ENCODE assay signal across 2 cellular contexts in the genomic region with DNA sequence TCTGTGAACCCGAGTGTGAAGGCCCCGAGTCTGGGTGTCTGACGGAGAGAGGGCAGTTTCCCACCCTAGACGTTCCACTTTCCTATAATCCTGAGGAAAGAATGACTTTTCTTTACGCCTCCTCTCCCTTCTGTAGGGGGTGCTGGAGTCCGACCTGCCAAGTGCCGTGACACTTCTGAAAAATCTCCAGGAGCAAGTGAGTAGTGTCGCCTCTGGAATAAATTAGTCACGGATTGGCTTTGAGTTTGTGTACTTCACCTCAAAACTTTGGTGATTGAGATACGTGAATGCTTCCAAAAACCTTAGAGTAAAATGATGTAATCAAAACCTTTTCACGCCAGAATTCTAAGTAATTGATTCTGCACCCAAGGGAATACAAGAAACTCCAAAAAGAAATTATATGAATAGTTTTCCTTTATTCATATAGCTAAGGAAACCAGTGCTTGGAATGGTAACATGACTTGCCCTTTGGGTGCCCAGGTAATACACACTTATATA.
TF ChIP-seq lines count a peak whose summit lies in the region.

No MANE protein-coding gene starts in this region.

TF ChIP-seq in GM23338, 12 proteins besides CTCF, POLR2A, EP300 and RAD21 (continued from another document):
- no peak for TF ChIP-seq NANOG (IDR thresholded peaks at IDR 0.05; ENCODE audit: borderline replicate concordance)
- no peak for TF ChIP-seq JUNB (IDR thresholded peaks at IDR 0.05; ENCODE audit: unreplicated experiment)
- TF ChIP-seq ZNF114 (CRISPR knock-in tag; IDR thresholded peaks at IDR 0.05): no peak

TF ChIP-seq in HepG2, 621 proteins besides CTCF, POLR2A, EP300 and RAD21 (continued from another document and continues in another):
- TF ChIP-seq, protein P1, sequence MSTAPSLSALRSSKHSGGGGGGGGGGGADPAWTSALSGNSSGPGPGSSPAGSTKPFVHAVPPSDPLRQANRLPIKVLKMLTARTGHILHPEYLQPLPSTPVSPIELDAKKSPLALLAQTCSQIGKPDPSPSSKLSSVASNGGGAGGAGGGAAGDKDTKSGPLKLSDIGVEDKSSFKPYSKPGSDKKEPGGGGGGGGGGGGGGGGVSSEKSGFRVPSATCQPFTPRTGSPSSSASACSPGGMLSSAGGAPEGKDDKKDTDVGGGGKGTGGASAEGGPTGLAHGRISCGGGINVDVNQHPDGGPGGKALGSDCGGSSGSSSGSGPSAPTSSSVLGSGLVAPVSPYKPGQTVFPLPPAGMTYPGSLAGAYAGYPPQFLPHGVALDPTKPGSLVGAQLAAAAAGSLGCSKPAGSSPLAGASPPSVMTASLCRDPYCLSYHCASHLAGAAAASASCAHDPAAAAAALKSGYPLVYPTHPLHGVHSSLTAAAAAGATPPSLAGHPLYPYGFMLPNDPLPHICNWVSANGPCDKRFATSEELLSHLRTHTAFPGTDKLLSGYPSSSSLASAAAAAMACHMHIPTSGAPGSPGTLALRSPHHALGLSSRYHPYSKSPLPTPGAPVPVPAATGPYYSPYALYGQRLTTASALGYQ (CRISPR knock-in tag; IDR thresholded peaks at IDR 0.05): no peak
- TF ChIP-seq SMARCC2 (IDR thresholded peaks at IDR 0.05) (no peak), THAP9 (CRISPR knock-in tag; IDR thresholded peaks at IDR 0.05; ENCODE audit: borderline replicate concordance) (peak; percentile 47; the same call in 1 of the 2 replicates), KDM5A (IDR thresholded peaks at IDR 0.05; ENCODE audit: borderline replicate concordance, low read length) (peak; percentile 99), NAIF1 (CRISPR knock-in tag; IDR thresholded peaks at IDR 0.05; ENCODE audit: borderline replicate concordance) (0 out of 2 replicates have a peak, but pooled peaks have one; percentile 62), ZNF101 (CRISPR knock-in tag; IDR thresholded peaks at IDR 0.05; ENCODE audit: borderline replicate concordance, low read depth) (0 out of 2 replicates have a peak, but pooled peaks have one; percentile 95), HOXA7 (CRISPR knock-in tag; IDR thresholded peaks at IDR 0.05) (no peak), ELF4 (CRISPR knock-in tag; IDR thresholded peaks at IDR 0.05; ENCODE audit: borderline replicate concordance) (peak; percentile 89), ESRRA (CRISPR knock-in tag; IDR thresholded peaks at IDR 0.05; ENCODE audit: low read depth) (0 out of 2 replicates have a peak, but pooled peaks have one; percentile 12), ZNF672 (CRISPR knock-in tag; IDR thresholded peaks at IDR 0.05) (no peak), ZFYVE20 (CRISPR knock-in tag; IDR thresholded peaks at IDR 0.05; ENCODE audit: borderline replicate concordance, low read depth) (no peak), ZC3H13 (CRISPR knock-in tag; IDR thresholded peaks at IDR 0.05) (peak; percentile 77), ZSCAN31 (CRISPR knock-in tag; IDR thresholded peaks at IDR 0.05; ENCODE audit: low read depth) (peak; percentile 87; the same call in 1 of the 2 replicates), ZNF235 (CRISPR knock-in tag; IDR thresholded peaks at IDR 0.05; ENCODE audit: borderline replicate concordance) (0 out of 2 replicates have a peak, but pooled peaks have one; percentile 15), GABPB1 (CRISPR knock-in tag; IDR thresholded peaks at IDR 0.05) (peak; percentile 12; the same call in 1 of the 2 replicates), AHR (CRISPR knock-in tag; IDR thresholded peaks at IDR 0.05) (no peak), ZNF34 (CRISPR knock-in tag; IDR thresholded peaks at IDR 0.05; ENCODE audit: borderline replicate concordance) (peak; percentile 88; the same call in 1 of the 2 replicates), HNF1A (IDR thresholded peaks at IDR 0.05; ENCODE audit: low read depth) (no peak), HNF1A (CRISPR knock-in tag; IDR thresholded peaks at IDR 0.05; ENCODE audit: borderline replicate concordance) (0 out of 2 replicates have a peak, but pooled peaks have one; percentile 16), ZNF354B (CRISPR knock-in tag; IDR thresholded peaks at IDR 0.05) (peak; percentile 3; the same call in 1 of the 2 replicates), ZNF441 (CRISPR knock-in tag; IDR thresholded peaks at IDR 0.05; ENCODE audit: borderline replicate concordance) (no peak), FLYWCH1 (CRISPR knock-in tag; IDR thresholded peaks at IDR 0.05) (0 out of 2 replicates have a peak, but pooled peaks have one; percentile 47), ZNF713 (CRISPR knock-in tag; IDR thresholded peaks at IDR 0.05) (0 out of 2 replicates have a peak, but pooled peaks have one; percentile 12), ZNF383 (CRISPR knock-in tag; IDR thresholded peaks at IDR 0.05; ENCODE audit: borderline replicate concordance) (peak; percentile 95), ZNF335 (CRISPR knock-in tag; IDR thresholded peaks at IDR 0.05) (no peak), ZSCAN30 (CRISPR knock-in tag; IDR thresholded peaks at IDR 0.05) (peak; percentile 53; the same call in 1 of the 2 replicates), MAX (IDR thresholded peaks at IDR 0.05) (peak; percentile 19; the same call in 1 of the 2 replicates), TCF12 (IDR thresholded peaks at IDR 0.05) (no peak), TCF12 (CRISPR knock-in tag; IDR thresholded peaks at IDR 0.05) (0 out of 2 replicates have a peak, but pooled peaks have one; percentile 5)
- TF ChIP-seq, protein P2, sequence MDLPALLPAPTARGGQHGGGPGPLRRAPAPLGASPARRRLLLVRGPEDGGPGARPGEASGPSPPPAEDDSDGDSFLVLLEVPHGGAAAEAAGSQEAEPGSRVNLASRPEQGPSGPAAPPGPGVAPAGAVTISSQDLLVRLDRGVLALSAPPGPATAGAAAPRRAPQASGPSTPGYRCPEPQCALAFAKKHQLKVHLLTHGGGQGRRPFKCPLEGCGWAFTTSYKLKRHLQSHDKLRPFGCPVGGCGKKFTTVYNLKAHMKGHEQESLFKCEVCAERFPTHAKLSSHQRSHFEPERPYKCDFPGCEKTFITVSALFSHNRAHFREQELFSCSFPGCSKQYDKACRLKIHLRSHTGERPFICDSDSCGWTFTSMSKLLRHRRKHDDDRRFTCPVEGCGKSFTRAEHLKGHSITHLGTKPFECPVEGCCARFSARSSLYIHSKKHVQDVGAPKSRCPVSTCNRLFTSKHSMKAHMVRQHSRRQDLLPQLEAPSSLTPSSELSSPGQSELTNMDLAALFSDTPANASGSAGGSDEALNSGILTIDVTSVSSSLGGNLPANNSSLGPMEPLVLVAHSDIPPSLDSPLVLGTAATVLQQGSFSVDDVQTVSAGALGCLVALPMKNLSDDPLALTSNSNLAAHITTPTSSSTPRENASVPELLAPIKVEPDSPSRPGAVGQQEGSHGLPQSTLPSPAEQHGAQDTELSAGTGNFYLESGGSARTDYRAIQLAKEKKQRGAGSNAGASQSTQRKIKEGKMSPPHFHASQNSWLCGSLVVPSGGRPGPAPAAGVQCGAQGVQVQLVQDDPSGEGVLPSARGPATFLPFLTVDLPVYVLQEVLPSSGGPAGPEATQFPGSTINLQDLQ (CRISPR knock-in tag; IDR thresholded peaks at IDR 0.05): peak; percentile 15; the same call in 1 of the 2 replicates
- TF ChIP-seq, protein P3, sequence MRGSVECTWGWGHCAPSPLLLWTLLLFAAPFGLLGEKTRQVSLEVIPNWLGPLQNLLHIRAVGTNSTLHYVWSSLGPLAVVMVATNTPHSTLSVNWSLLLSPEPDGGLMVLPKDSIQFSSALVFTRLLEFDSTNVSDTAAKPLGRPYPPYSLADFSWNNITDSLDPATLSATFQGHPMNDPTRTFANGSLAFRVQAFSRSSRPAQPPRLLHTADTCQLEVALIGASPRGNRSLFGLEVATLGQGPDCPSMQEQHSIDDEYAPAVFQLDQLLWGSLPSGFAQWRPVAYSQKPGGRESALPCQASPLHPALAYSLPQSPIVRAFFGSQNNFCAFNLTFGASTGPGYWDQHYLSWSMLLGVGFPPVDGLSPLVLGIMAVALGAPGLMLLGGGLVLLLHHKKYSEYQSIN (CRISPR knock-in tag; IDR thresholded peaks at IDR 0.05; ENCODE audit: borderline replicate concordance): 0 out of 2 replicates have a peak, but pooled peaks have one; percentile 66
- TF ChIP-seq, protein P4, sequence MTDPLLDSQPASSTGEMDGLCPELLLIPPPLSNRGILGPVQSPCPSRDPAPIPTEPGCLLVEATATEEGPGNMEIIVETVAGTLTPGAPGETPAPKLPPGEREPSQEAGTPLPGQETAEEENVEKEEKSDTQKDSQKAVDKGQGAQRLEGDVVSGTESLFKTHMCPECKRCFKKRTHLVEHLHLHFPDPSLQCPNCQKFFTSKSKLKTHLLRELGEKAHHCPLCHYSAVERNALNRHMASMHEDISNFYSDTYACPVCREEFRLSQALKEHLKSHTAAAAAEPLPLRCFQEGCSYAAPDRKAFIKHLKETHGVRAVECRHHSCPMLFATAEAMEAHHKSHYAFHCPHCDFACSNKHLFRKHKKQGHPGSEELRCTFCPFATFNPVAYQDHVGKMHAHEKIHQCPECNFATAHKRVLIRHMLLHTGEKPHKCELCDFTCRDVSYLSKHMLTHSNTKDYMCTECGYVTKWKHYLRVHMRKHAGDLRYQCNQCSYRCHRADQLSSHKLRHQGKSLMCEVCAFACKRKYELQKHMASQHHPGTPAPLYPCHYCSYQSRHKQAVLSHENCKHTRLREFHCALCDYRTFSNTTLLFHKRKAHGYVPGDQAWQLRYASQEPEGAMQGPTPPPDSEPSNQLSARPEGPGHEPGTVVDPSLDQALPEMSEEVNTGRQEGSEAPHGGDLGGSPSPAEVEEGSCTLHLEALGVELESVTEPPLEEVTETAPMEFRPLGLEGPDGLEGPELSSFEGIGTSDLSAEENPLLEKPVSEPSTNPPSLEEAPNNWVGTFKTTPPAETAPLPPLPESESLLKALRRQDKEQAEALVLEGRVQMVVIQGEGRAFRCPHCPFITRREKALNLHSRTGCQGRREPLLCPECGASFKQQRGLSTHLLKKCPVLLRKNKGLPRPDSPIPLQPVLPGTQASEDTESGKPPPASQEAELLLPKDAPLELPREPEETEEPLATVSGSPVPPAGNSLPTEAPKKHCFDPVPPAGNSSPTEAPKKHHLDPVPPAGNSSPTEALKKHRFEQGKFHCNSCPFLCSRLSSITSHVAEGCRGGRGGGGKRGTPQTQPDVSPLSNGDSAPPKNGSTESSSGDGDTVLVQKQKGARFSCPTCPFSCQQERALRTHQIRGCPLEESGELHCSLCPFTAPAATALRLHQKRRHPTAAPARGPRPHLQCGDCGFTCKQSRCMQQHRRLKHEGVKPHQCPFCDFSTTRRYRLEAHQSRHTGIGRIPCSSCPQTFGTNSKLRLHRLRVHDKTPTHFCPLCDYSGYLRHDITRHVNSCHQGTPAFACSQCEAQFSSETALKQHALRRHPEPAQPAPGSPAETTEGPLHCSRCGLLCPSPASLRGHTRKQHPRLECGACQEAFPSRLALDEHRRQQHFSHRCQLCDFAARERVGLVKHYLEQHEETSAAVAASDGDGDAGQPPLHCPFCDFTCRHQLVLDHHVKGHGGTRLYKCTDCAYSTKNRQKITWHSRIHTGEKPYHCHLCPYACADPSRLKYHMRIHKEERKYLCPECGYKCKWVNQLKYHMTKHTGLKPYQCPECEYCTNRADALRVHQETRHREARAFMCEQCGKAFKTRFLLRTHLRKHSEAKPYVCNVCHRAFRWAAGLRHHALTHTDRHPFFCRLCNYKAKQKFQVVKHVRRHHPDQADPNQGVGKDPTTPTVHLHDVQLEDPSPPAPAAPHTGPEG (CRISPR knock-in tag; IDR thresholded peaks at IDR 0.05): no peak
- TF ChIP-seq, protein P5, sequence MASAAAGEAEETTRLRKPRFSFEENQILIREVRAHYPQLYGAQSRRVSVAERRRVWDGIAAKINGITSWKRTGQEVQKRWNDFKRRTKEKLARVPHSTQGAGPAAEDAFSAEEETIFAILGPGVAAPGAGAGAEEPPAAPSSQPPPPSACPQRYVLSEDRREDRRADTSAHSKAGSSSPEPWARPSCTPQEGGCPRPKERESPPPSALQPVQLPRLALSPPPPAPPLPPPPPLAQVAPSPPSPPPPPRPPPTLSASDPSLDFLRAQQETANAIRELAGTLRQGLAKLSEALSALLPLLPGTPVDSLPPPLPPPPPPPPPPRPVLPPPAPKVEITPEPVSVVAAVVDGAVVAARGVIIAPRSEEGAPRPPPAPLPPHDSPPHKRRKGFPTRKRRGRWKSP (CRISPR knock-in tag; IDR thresholded peaks at IDR 0.05): 0 out of 2 replicates have a peak, but pooled peaks have one; percentile 15
